Comparison of ENCODE assay signal across 1 cellular context in genomic region chr9:87528969-87529368, GRCh38.
TF ChIP-seq lines count a peak whose summit lies in the region.

No MANE protein-coding gene starts in this region.

TF ChIP-seq in GM23338, 12 proteins besides CTCF, POLR2A, EP300 and RAD21 (continued from another document):
- no peak for TF ChIP-seq REST (IDR thresholded peaks at IDR 0.05; ENCODE audit: unreplicated experiment)
- no peak for TF ChIP-seq EZH2 (IDR thresholded peaks at IDR 0.05; ENCODE audit: low read depth, unreplicated experiment)
- no peak for TF ChIP-seq POLR2AphosphoS5 (IDR thresholded peaks at IDR 0.05; ENCODE audit: low read depth)
- no peak for TF ChIP-seq STAT1 (IDR thresholded peaks at IDR 0.05; ENCODE audit: unreplicated experiment)
- TF ChIP-seq JUNB (IDR thresholded peaks at IDR 0.05; ENCODE audit: unreplicated experiment) = no peak
